ENCODE assay signal across 2 cellular contexts in genomic region chr7:130521552-130521951, GRCh38.
TF ChIP-seq lines count a peak whose summit lies in the region.

No MANE protein-coding gene starts in this region.

TF ChIP-seq in IMR-90, 13 proteins besides CTCF, POLR2A, EP300 and RAD21:
- no peak for TF ChIP-seq MAFK (IDR thresholded peaks at IDR 0.05; ENCODE audit: low read depth, low read length)
- TF ChIP-seq CHD1 (IDR thresholded peaks at IDR 0.05; ENCODE audit: low read depth, low read length) = no peak
- no peak for TF ChIP-seq ELK1 (IDR thresholded peaks at IDR 0.05; ENCODE audit: borderline replicate concordance, low read depth, low read length)
- no peak for TF ChIP-seq NFE2L2 (IDR thresholded peaks at IDR 0.05; ENCODE audit: low read depth, low read length)
- no peak for TF ChIP-seq BHLHE40 (IDR thresholded peaks at IDR 0.05; ENCODE audit: low read depth, low read length)
TF ChIP-seq in IMR-90: peak in this region for 0.

TF ChIP-seq in K562, 482 proteins besides CTCF, POLR2A, EP300 and RAD21:
- no peak for TF ChIP-seq KLF6 (CRISPR knock-in tag; IDR thresholded peaks at IDR 0.05; ENCODE audit: borderline replicate concordance)
- TF ChIP-seq NCOR1 (IDR thresholded peaks at IDR 0.05) = peak; percentile 5; the same call in 1 of the 2 replicates
- no peak for TF ChIP-seq ZSCAN29 (IDR thresholded peaks at IDR 0.05)
- no peak for TF ChIP-seq NRF1 (conservative IDR thresholded peaks at IDR 0.05 in 1 of 2, IDR thresholded peaks at IDR 0.05 in 1 of 2)
- TF ChIP-seq JUNB (CRISPR knock-in tag; conservative IDR thresholded peaks at IDR 0.05) = no peak
- no peak for TF ChIP-seq HIVEP1 (CRISPR knock-in tag; IDR thresholded peaks at IDR 0.05)
- no peak for TF ChIP-seq MCM2 (IDR thresholded peaks at IDR 0.05; ENCODE audit: low read depth)
- no peak for TF ChIP-seq EWSR1 (IDR thresholded peaks at IDR 0.05; ENCODE audit: borderline replicate concordance, low read depth, partially characterized antibody)
